10 cellular contexts compared by ENCODE assay signal in genomic region chr22:26553056-26553752, GRCh38. TPM values are rescaled to one million over a fixed set of nuclear protein-coding genes. Genes with fewer than 3 reads are reported as not detected.
DNase-seq lines count a peak whose midpoint lies in the region; ATAC-seq and TF ChIP-seq lines count a peak whose summit lies in the region.
"Had no signal": no experiment of that assay in that cellular context is flagged by ENCODE, and none has a peak within 500 bp of the region (broad histone marks: within the 10 kb centered on the region; RNA-seq: fewer than 3 reads in every experiment).

No MANE protein-coding gene starts in this region.

- H3K27ac ChIP-seq in left ventricle myocardium inferior (replicated peaks) (peak overlapping the region; percentile 7), SJSA1 (peak overlapping the region; percentile 80), tibial artery (no peak overlapping the region)

- H3K4me3 ChIP-seq in left ventricle myocardium inferior (no peak overlapping the region), SJSA1 (no peak overlapping the region), foreskin fibroblast (ENCODE audit: low read depth in 1 of 2, low read length in 2 of 2) (no peak overlapping the region), tibial artery (no peak overlapping the region)

- DNase-seq in left ventricle myocardium inferior (no peak), cardiac septum (ENCODE audit: low spot score) (no peak), SJSA1 (ENCODE audit: low read depth in 1 of 2, low spot score in 2 of 2) (peak; percentile 62 to 74), foreskin fibroblast (peak; percentile 79 to 82), tibial artery (no peak), middle frontal gyrus (ENCODE audit: extremely low spot score, low spot score) (no peak), SIG-M5 treated with dmso at 0.1 percent for 504 hours (lab: John Stamatoyannopoulos, UW; ENCODE audit: unreplicated experiment) (no peak)
- DNase-seq: GF-D8 had no signal

- H3K36me3 ChIP-seq in left ventricle myocardium inferior (no peaks in the 10 kb centered on the region), SJSA1 (peaks cover 3% of the 10 kb centered on the region; the same call in 1 of the 2 replicates), tibial artery (no peaks in the 10 kb centered on the region)

- intact Hi-C loops in left ventricle myocardium inferior (cut with micrococcal nuclease) (no loop called here), cardiac septum (cut with DNase I) (no loop called here), tibial artery (cut with DNase I; ENCODE audit: low total_unique reads) (no loop called here)

- no peaks in the 10 kb centered on the region for H3K27me3 ChIP-seq in left ventricle myocardium inferior (ENCODE audit: low read depth)
- H3K27me3 ChIP-seq in SJSA1 (replicated peaks), result no peaks in the 10 kb centered on the region
- no peaks in the 10 kb centered on the region for H3K27me3 ChIP-seq in tibial artery

- ATAC-seq in GM21515 (IDR thresholded peaks at IDR 0.05; ENCODE audit: unreplicated experiment), result no peak
- ATAC-seq: Panc1 had no signal

- H3K4me1 ChIP-seq in left ventricle myocardium inferior, result peaks cover 92% of the 10 kb centered on the region
- H3K4me1 ChIP-seq in SJSA1 (replicated peaks), result peaks cover 50% of the 10 kb centered on the region
- H3K4me1 ChIP-seq in tibial artery, result peaks cover 0 to 19% (median 14%) of the 10 kb centered on the region in 4 donors

- no peak for TF ChIP-seq CTCF in left ventricle myocardium inferior (IDR thresholded peaks at IDR 0.05; ENCODE audit: borderline replicate concordance)
- TF ChIP-seq CTCF in foreskin fibroblast (IDR thresholded peaks at IDR 0.05; ENCODE audit: low read depth, low read length), result no peak
- no peak for TF ChIP-seq CTCF in tibial artery (IDR thresholded peaks at IDR 0.05)

- no peaks in the 10 kb centered on the region for H3K9me3 ChIP-seq in left ventricle myocardium inferior (replicated peaks)
- H3K9me3 ChIP-seq in SJSA1 (replicated peaks), result no peaks in the 10 kb centered on the region
- no peaks in the 10 kb centered on the region for H3K9me3 ChIP-seq in tibial artery

RNA-seq across cellular contexts. Expression of gene TPST2, which starts 36.7 kb away (rescaled TPM):
- 28.5 TPM for total RNA-seq in left ventricle myocardium inferior
- 22.0 TPM for total RNA-seq in cardiac septum
- total RNA-seq in SJSA1 (2014; rRNA removed; shearing (Covaris generic)), result 34.8 and 43.6 TPM in 2 replicates

RNA-seq across cellular contexts. Expression of gene TFIP11, which starts 40.9 kb away (rescaled TPM):
- total RNA-seq in left ventricle myocardium inferior, result 25.7 TPM
- total RNA-seq in cardiac septum, result 18.0 TPM
- 25.3 and 29.5 TPM in 2 replicates for total RNA-seq in SJSA1 (2014; rRNA removed; shearing (Covaris generic))

Comparison
In these comparisons a context has a peak if more than half of its experiments do, and no peak if none do; other contexts are left out.
1. DNase-seq: peak in SJSA1 (2 of 2) and foreskin fibroblast (2 of 2); none in left ventricle myocardium inferior (single experiment), cardiac septum (single experiment), tibial artery (0 of 2), middle frontal gyrus (single experiment) and SIG-M5 treated with dmso at 0.1 percent for 504 hours (single experiment).
2. H3K27ac ChIP-seq: peak in left ventricle myocardium inferior (single experiment) and SJSA1 (single experiment); none in tibial artery (0 of 2).